ENCODE assay signal across 2 cellular contexts in the genomic region with DNA sequence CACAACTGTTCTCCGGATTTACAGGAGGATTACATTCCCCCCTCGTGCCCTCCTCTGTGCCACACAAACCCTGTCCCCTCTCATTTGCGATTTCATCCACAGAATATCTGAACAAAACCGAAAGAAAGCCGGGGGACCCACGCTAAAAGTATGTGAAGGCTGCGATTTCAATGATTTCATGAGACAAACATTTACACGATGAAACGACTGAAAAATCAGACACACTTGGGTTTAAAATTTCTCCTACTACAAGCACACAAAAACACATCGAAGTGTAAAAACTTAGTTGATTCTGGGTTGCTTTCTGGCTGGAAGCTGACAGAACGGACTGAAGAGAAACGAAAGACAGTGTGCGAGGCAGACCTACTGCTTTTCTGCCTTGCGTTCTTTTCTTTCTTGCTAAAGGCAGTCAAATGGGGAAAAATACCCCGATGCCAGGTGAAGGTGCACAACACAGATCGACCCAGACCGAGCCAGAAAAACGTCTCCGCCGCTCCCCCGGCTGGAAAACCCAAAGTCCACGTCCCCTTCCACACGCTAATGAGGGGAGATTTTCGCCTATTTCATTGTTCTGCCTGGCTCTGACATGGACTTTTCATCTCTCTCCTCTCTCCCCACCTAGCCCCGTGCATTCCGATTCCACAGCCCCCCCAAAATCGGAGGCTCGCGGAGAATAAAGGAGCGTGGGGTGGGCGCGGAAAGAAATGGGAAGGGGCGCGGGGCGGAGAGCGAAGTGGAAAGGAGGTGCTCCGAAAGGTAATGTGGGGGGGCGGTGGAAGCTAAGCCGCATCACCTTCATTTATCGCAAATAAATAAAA.
TF ChIP-seq lines count a peak whose summit lies in the region.

No MANE protein-coding gene starts in this region.

TF ChIP-seq in HEK293, 187 proteins besides CTCF, POLR2A, EP300 and RAD21 (continued from another document and continues in another):
- TF ChIP-seq, protein P1, sequence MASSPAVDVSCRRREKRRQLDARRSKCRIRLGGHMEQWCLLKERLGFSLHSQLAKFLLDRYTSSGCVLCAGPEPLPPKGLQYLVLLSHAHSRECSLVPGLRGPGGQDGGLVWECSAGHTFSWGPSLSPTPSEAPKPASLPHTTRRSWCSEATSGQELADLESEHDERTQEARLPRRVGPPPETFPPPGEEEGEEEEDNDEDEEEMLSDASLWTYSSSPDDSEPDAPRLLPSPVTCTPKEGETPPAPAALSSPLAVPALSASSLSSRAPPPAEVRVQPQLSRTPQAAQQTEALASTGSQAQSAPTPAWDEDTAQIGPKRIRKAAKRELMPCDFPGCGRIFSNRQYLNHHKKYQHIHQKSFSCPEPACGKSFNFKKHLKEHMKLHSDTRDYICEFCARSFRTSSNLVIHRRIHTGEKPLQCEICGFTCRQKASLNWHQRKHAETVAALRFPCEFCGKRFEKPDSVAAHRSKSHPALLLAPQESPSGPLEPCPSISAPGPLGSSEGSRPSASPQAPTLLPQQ (tag by site-specific recombination; IDR thresholded peaks at IDR 0.05) = no peak
- TF ChIP-seq, protein P2, sequence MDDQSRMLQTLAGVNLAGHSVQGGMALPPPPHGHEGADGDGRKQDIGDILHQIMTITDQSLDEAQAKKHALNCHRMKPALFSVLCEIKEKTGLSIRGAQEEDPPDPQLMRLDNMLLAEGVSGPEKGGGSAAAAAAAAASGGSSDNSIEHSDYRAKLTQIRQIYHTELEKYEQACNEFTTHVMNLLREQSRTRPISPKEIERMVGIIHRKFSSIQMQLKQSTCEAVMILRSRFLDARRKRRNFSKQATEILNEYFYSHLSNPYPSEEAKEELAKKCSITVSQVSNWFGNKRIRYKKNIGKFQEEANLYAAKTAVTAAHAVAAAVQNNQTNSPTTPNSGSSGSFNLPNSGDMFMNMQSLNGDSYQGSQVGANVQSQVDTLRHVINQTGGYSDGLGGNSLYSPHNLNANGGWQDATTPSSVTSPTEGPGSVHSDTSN (CRISPR knock-in tag; IDR thresholded peaks at IDR 0.05) = no peak
- TF ChIP-seq ZBTB1 (tag by site-specific recombination; IDR thresholded peaks at IDR 0.05) = no peak
- TF ChIP-seq ZBTB7A (tag by site-specific recombination; IDR thresholded peaks at IDR 0.05; ENCODE audit: low read depth) = no peak
- peak; percentile 93 for TF ChIP-seq ZBTB17 (tag by site-specific recombination; IDR thresholded peaks at IDR 0.05)
- TF ChIP-seq ZNF354C (tag by site-specific recombination; IDR thresholded peaks at IDR 0.05; ENCODE audit: borderline replicate concordance, low read depth) = no peak
- TF ChIP-seq ZNF214 (tag by site-specific recombination; IDR thresholded peaks at IDR 0.05; ENCODE audit: borderline replicate concordance) = no peak
- no peak for TF ChIP-seq ZNF610 (tag by site-specific recombination; IDR thresholded peaks at IDR 0.05; ENCODE audit: borderline replicate concordance)
- peak; percentile 53; the same call in 1 of the 2 replicates for TF ChIP-seq ZBTB20 (tag by site-specific recombination; IDR thresholded peaks at IDR 0.05)
- TF ChIP-seq MYNN (tag by site-specific recombination; IDR thresholded peaks at IDR 0.05; ENCODE audit: borderline replicate concordance) = no peak
- TF ChIP-seq, protein P3, sequence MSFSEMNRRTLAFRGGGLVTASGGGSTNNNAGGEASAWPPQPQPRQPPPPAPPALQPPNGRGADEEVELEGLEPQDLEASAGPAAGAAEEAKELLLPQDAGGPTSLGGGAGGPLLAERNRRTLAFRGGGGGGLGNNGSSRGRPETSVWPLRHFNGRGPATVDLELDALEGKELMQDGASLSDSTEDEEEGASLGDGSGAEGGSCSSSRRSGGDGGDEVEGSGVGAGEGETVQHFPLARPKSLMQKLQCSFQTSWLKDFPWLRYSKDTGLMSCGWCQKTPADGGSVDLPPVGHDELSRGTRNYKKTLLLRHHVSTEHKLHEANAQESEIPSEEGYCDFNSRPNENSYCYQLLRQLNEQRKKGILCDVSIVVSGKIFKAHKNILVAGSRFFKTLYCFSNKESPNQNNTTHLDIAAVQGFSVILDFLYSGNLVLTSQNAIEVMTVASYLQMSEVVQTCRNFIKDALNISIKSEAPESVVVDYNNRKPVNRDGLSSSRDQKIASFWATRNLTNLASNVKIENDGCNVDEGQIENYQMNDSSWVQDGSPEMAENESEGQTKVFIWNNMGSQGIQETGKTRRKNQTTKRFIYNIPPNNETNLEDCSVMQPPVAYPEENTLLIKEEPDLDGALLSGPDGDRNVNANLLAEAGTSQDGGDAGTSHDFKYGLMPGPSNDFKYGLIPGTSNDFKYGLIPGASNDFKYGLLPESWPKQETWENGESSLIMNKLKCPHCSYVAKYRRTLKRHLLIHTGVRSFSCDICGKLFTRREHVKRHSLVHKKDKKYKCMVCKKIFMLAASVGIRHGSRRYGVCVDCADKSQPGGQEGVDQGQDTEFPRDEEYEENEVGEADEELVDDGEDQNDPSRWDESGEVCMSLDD (tag by site-specific recombination; IDR thresholded peaks at IDR 0.05) = 0 out of 2 replicates have a peak, but pooled peaks have one; percentile 41
- TF ChIP-seq, protein P4, sequence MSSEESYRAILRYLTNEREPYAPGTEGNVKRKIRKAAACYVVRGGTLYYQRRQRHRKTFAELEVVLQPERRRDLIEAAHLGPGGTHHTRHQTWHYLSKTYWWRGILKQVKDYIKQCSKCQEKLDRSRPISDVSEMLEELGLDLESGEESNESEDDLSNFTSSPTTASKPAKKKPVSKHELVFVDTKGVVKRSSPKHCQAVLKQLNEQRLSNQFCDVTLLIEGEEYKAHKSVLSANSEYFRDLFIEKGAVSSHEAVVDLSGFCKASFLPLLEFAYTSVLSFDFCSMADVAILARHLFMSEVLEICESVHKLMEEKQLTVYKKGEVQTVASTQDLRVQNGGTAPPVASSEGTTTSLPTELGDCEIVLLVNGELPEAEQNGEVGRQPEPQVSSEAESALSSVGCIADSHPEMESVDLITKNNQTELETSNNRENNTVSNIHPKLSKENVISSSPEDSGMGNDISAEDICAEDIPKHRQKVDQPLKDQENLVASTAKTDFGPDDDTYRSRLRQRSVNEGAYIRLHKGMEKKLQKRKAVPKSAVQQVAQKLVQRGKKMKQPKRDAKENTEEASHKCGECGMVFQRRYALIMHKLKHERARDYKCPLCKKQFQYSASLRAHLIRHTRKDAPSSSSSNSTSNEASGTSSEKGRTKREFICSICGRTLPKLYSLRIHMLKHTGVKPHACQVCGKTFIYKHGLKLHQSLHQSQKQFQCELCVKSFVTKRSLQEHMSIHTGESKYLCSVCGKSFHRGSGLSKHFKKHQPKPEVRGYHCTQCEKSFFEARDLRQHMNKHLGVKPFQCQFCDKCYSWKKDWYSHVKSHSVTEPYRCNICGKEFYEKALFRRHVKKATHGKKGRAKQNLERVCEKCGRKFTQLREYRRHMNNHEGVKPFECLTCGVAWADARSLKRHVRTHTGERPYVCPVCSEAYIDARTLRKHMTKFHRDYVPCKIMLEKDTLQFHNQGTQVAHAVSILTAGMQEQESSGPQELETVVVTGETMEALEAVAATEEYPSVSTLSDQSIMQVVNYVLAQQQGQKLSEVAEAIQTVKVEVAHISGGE (tag by site-specific recombination; conservative IDR thresholded peaks at IDR 0.05; ENCODE audit: low read depth) = peak; percentile 82
- TF ChIP-seq ZNF37A (tag by site-specific recombination; IDR thresholded peaks at IDR 0.05) = no peak
- TF ChIP-seq ZNF501 (tag by site-specific recombination; IDR thresholded peaks at IDR 0.05) = no peak
- TF ChIP-seq ZNF132 (tag by site-specific recombination; IDR thresholded peaks at IDR 0.05; ENCODE audit: borderline replicate concordance) = no peak
- TF ChIP-seq ZNF112 (tag by site-specific recombination; IDR thresholded peaks at IDR 0.05) = no peak
- TF ChIP-seq ZNF221 (tag by site-specific recombination; IDR thresholded peaks at IDR 0.05; ENCODE audit: borderline replicate concordance) = no peak

TF ChIP-seq in K562, 482 proteins besides CTCF, POLR2A, EP300 and RAD21 (continued from another document and continues in another):
- TF ChIP-seq, protein P5, sequence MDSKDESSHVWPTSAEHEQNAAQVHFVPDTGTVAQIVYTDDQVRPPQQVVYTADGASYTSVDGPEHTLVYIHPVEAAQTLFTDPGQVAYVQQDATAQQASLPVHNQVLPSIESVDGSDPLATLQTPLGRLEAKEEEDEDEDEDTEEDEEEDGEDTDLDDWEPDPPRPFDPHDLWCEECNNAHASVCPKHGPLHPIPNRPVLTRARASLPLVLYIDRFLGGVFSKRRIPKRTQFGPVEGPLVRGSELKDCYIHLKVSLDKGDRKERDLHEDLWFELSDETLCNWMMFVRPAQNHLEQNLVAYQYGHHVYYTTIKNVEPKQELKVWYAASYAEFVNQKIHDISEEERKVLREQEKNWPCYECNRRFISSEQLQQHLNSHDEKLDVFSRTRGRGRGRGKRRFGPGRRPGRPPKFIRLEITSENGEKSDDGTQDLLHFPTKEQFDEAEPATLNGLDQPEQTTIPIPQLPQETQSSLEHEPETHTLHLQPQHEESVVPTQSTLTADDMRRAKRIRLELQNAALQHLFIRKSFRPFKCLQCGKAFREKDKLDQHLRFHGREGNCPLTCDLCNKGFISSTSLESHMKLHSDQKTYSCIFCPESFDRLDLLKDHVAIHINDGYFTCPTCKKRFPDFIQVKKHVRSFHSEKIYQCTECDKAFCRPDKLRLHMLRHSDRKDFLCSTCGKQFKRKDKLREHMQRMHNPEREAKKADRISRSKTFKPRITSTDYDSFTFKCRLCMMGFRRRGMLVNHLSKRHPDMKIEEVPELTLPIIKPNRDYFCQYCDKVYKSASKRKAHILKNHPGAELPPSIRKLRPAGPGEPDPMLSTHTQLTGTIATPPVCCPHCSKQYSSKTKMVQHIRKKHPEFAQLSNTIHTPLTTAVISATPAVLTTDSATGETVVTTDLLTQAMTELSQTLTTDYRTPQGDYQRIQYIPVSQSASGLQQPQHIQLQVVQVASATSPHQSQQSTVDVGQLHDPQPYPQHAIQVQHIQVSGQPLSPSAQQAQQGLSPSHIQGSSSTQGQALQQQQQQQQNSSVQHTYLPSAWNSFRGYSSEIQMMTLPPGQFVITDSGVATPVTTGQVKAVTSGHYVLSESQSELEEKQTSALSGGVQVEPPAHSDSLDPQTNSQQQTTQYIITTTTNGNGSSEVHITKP (IDR thresholded peaks at IDR 0.05; ENCODE audit: partially characterized antibody) = no peak
- TF ChIP-seq ETV1 (tag; conservative IDR thresholded peaks at IDR 0.05; ENCODE audit: low read depth) (no peak), CEBPB (tag; IDR thresholded peaks at IDR 0.05) (no peak), EGR1 (conservative IDR thresholded peaks at IDR 0.05) (0 out of 2 replicates have a peak, but pooled peaks have one; percentile 21), MYC (IDR thresholded peaks at IDR 0.05; ENCODE audit: low read depth, low read length) (0 out of 2 replicates have a peak, but pooled peaks have one; percentile 10), MYC (CRISPR knock-in tag; IDR thresholded peaks at IDR 0.05; ENCODE audit: borderline replicate concordance, low read depth) (no peak), MCM3 (IDR thresholded peaks at IDR 0.05) (no peak), HMGN3 (IDR thresholded peaks at IDR 0.05; ENCODE audit: borderline replicate concordance, extremely low read depth, insufficient read length, low read depth, low read length) (no peak), RBM14 (IDR thresholded peaks at IDR 0.05; ENCODE audit: borderline replicate concordance, insufficient read depth, low read depth, low read length) (no peak), ARID2 (IDR thresholded peaks at IDR 0.05) (0 out of 2 replicates have a peak, but pooled peaks have one; percentile 39)
- TF ChIP-seq, protein P6, sequence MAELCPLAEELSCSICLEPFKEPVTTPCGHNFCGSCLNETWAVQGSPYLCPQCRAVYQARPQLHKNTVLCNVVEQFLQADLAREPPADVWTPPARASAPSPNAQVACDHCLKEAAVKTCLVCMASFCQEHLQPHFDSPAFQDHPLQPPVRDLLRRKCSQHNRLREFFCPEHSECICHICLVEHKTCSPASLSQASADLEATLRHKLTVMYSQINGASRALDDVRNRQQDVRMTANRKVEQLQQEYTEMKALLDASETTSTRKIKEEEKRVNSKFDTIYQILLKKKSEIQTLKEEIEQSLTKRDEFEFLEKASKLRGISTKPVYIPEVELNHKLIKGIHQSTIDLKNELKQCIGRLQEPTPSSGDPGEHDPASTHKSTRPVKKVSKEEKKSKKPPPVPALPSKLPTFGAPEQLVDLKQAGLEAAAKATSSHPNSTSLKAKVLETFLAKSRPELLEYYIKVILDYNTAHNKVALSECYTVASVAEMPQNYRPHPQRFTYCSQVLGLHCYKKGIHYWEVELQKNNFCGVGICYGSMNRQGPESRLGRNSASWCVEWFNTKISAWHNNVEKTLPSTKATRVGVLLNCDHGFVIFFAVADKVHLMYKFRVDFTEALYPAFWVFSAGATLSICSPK (IDR thresholded peaks at IDR 0.05; ENCODE audit: borderline replicate concordance) = no peak
- TF ChIP-seq, protein P7, sequence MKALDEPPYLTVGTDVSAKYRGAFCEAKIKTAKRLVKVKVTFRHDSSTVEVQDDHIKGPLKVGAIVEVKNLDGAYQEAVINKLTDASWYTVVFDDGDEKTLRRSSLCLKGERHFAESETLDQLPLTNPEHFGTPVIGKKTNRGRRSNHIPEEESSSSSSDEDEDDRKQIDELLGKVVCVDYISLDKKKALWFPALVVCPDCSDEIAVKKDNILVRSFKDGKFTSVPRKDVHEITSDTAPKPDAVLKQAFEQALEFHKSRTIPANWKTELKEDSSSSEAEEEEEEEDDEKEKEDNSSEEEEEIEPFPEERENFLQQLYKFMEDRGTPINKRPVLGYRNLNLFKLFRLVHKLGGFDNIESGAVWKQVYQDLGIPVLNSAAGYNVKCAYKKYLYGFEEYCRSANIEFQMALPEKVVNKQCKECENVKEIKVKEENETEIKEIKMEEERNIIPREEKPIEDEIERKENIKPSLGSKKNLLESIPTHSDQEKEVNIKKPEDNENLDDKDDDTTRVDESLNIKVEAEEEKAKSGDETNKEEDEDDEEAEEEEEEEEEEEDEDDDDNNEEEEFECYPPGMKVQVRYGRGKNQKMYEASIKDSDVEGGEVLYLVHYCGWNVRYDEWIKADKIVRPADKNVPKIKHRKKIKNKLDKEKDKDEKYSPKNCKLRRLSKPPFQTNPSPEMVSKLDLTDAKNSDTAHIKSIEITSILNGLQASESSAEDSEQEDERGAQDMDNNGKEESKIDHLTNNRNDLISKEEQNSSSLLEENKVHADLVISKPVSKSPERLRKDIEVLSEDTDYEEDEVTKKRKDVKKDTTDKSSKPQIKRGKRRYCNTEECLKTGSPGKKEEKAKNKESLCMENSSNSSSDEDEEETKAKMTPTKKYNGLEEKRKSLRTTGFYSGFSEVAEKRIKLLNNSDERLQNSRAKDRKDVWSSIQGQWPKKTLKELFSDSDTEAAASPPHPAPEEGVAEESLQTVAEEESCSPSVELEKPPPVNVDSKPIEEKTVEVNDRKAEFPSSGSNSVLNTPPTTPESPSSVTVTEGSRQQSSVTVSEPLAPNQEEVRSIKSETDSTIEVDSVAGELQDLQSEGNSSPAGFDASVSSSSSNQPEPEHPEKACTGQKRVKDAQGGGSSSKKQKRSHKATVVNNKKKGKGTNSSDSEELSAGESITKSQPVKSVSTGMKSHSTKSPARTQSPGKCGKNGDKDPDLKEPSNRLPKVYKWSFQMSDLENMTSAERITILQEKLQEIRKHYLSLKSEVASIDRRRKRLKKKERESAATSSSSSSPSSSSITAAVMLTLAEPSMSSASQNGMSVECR (CRISPR knock-in tag; IDR thresholded peaks at IDR 0.05) = peak; percentile 66
